In the genomic region with DNA sequence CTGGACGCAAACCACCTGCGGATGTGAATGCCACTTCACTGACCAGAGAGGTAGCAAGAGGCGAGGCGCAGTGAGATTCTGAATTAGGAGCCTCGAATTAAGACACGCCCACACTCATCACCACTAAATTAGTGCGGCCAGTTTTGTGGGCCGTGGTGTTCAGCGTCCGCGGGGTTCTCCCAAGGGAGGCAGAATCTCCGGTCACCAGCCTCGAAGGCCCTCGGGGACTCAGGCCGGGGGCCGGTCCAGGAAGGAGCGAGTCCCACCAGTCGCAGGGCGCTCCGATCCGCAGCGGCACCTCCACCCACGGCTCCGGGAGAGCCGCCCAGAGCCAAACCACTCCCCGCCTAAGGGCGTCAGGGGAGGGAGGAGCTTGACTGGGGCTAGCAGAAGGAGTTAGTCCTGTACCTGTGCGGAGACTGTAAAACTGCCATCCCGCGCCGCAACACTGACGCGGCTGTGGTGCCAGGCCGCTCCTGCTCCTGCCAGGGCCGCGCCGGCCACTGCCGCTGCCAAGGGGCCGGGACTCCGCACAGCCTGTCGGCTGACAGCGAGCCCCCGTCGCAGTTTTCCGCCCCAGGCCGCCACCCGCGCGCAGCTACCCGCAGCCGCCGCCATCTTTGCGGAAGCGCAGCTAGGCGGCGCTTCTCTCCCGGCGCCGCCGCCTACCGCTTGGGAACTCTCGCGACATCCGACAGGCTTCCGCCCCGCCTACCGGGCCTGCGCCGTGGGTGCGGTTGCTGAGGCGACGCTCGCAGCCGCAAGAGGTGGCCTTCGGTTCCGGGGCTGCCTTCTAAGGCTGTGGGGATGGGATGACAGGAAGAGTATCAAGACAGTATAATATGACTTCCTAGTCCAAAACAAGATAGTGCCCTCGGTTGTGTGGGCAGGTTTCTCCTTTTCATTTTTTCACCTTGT, we compare ENCODE assay signal across 1 cellular context.
TF ChIP-seq lines count a peak whose summit lies in the region.

Gene MICU2, minus strand, starts transcription at position 640 of the 918 bp plus-strand sequence. Its CDS starts 22 bp downstream, at position 618.

TF ChIP-seq in WTC11, 78 proteins besides CTCF, POLR2A, EP300 and RAD21 (continued from another document):
- TF ChIP-seq, protein P1, sequence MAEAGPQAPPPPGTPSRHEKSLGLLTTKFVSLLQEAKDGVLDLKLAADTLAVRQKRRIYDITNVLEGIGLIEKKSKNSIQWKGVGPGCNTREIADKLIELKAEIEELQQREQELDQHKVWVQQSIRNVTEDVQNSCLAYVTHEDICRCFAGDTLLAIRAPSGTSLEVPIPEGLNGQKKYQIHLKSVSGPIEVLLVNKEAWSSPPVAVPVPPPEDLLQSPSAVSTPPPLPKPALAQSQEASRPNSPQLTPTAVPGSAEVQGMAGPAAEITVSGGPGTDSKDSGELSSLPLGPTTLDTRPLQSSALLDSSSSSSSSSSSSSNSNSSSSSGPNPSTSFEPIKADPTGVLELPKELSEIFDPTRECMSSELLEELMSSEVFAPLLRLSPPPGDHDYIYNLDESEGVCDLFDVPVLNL (CRISPR knock-in tag; IDR thresholded peaks at IDR 0.05; ENCODE audit: borderline replicate concordance, low read depth): peak; percentile 23; the same call in 1 of the 2 replicates
- TF ChIP-seq MYBL2 (CRISPR knock-in tag; IDR thresholded peaks at IDR 0.05): peak; percentile 77
- peak; percentile 66 for TF ChIP-seq GABPB1 (CRISPR knock-in tag; IDR thresholded peaks at IDR 0.05)
- TF ChIP-seq, protein P2, sequence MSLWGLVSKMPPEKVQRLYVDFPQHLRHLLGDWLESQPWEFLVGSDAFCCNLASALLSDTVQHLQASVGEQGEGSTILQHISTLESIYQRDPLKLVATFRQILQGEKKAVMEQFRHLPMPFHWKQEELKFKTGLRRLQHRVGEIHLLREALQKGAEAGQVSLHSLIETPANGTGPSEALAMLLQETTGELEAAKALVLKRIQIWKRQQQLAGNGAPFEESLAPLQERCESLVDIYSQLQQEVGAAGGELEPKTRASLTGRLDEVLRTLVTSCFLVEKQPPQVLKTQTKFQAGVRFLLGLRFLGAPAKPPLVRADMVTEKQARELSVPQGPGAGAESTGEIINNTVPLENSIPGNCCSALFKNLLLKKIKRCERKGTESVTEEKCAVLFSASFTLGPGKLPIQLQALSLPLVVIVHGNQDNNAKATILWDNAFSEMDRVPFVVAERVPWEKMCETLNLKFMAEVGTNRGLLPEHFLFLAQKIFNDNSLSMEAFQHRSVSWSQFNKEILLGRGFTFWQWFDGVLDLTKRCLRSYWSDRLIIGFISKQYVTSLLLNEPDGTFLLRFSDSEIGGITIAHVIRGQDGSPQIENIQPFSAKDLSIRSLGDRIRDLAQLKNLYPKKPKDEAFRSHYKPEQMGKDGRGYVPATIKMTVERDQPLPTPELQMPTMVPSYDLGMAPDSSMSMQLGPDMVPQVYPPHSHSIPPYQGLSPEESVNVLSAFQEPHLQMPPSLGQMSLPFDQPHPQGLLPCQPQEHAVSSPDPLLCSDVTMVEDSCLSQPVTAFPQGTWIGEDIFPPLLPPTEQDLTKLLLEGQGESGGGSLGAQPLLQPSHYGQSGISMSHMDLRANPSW (CRISPR knock-in tag; conservative IDR thresholded peaks at IDR 0.05; ENCODE audit: low read depth): no peak
- TF ChIP-seq MLX (CRISPR knock-in tag; IDR thresholded peaks at IDR 0.05): no peak
- TF ChIP-seq, protein P3, sequence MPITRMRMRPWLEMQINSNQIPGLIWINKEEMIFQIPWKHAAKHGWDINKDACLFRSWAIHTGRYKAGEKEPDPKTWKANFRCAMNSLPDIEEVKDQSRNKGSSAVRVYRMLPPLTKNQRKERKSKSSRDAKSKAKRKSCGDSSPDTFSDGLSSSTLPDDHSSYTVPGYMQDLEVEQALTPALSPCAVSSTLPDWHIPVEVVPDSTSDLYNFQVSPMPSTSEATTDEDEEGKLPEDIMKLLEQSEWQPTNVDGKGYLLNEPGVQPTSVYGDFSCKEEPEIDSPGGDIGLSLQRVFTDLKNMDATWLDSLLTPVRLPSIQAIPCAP (CRISPR knock-in tag; IDR thresholded peaks at IDR 0.05): no peak
- TF ChIP-seq NR1H2 (CRISPR knock-in tag; IDR thresholded peaks at IDR 0.05): no peak
- TF ChIP-seq EMX1 (CRISPR knock-in tag; IDR thresholded peaks at IDR 0.05): no peak
- no peak for TF ChIP-seq OVOL2 (CRISPR knock-in tag; IDR thresholded peaks at IDR 0.05; ENCODE audit: borderline replicate concordance)
- TF ChIP-seq ZNF138 (CRISPR knock-in tag; conservative IDR thresholded peaks at IDR 0.05): no peak
- peak; percentile 68 for TF ChIP-seq FOXK1 (CRISPR knock-in tag; IDR thresholded peaks at IDR 0.05)
- no peak for TF ChIP-seq SMAD4 (CRISPR knock-in tag; IDR thresholded peaks at IDR 0.05)
- no peak for TF ChIP-seq SOX15 (CRISPR knock-in tag; IDR thresholded peaks at IDR 0.05)
